In the genomic region with DNA sequence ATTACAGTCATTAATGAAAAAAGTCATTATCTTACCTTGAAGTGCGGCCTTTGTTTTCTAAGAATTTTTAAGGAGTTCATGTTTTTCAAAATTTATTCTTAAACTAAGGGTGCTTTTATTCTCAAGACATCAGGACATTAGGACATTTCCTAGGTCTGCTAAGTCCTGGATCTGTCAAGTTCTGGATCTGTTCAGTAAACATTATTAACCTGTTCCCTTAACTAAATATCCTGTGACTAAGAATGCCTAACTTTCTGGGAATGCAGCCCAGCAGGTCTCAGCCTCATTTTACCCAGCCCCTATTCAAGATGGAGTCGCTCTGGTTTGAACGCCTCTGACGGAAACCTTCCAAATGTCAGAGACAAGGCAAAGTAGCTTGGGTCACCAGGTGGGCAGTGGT, we compare ENCODE assay signal across 1 cellular context.
TF ChIP-seq lines count a peak whose summit lies in the region.

No MANE protein-coding gene starts in this region.

TF ChIP-seq in GM23338, 12 proteins besides CTCF, POLR2A, EP300 and RAD21 (continued from another document):
- no peak for TF ChIP-seq ZNF114 (CRISPR knock-in tag; IDR thresholded peaks at IDR 0.05)
- no peak for TF ChIP-seq JUNB (IDR thresholded peaks at IDR 0.05; ENCODE audit: unreplicated experiment)
- TF ChIP-seq, protein P1, sequence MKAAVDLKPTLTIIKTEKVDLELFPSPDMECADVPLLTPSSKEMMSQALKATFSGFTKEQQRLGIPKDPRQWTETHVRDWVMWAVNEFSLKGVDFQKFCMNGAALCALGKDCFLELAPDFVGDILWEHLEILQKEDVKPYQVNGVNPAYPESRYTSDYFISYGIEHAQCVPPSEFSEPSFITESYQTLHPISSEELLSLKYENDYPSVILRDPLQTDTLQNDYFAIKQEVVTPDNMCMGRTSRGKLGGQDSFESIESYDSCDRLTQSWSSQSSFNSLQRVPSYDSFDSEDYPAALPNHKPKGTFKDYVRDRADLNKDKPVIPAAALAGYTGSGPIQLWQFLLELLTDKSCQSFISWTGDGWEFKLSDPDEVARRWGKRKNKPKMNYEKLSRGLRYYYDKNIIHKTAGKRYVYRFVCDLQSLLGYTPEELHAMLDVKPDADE (IDR thresholded peaks at IDR 0.05) = no peak
- TF ChIP-seq, protein P2, sequence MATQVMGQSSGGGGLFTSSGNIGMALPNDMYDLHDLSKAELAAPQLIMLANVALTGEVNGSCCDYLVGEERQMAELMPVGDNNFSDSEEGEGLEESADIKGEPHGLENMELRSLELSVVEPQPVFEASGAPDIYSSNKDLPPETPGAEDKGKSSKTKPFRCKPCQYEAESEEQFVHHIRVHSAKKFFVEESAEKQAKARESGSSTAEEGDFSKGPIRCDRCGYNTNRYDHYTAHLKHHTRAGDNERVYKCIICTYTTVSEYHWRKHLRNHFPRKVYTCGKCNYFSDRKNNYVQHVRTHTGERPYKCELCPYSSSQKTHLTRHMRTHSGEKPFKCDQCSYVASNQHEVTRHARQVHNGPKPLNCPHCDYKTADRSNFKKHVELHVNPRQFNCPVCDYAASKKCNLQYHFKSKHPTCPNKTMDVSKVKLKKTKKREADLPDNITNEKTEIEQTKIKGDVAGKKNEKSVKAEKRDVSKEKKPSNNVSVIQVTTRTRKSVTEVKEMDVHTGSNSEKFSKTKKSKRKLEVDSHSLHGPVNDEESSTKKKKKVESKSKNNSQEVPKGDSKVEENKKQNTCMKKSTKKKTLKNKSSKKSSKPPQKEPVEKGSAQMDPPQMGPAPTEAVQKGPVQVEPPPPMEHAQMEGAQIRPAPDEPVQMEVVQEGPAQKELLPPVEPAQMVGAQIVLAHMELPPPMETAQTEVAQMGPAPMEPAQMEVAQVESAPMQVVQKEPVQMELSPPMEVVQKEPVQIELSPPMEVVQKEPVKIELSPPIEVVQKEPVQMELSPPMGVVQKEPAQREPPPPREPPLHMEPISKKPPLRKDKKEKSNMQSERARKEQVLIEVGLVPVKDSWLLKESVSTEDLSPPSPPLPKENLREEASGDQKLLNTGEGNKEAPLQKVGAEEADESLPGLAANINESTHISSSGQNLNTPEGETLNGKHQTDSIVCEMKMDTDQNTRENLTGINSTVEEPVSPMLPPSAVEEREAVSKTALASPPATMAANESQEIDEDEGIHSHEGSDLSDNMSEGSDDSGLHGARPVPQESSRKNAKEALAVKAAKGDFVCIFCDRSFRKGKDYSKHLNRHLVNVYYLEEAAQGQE (IDR thresholded peaks at IDR 0.05; ENCODE audit: unreplicated experiment) = no peak
- no peak for TF ChIP-seq CREB1 (CRISPR knock-in tag; IDR thresholded peaks at IDR 0.05; ENCODE audit: low read depth)
- TF ChIP-seq, protein P3, sequence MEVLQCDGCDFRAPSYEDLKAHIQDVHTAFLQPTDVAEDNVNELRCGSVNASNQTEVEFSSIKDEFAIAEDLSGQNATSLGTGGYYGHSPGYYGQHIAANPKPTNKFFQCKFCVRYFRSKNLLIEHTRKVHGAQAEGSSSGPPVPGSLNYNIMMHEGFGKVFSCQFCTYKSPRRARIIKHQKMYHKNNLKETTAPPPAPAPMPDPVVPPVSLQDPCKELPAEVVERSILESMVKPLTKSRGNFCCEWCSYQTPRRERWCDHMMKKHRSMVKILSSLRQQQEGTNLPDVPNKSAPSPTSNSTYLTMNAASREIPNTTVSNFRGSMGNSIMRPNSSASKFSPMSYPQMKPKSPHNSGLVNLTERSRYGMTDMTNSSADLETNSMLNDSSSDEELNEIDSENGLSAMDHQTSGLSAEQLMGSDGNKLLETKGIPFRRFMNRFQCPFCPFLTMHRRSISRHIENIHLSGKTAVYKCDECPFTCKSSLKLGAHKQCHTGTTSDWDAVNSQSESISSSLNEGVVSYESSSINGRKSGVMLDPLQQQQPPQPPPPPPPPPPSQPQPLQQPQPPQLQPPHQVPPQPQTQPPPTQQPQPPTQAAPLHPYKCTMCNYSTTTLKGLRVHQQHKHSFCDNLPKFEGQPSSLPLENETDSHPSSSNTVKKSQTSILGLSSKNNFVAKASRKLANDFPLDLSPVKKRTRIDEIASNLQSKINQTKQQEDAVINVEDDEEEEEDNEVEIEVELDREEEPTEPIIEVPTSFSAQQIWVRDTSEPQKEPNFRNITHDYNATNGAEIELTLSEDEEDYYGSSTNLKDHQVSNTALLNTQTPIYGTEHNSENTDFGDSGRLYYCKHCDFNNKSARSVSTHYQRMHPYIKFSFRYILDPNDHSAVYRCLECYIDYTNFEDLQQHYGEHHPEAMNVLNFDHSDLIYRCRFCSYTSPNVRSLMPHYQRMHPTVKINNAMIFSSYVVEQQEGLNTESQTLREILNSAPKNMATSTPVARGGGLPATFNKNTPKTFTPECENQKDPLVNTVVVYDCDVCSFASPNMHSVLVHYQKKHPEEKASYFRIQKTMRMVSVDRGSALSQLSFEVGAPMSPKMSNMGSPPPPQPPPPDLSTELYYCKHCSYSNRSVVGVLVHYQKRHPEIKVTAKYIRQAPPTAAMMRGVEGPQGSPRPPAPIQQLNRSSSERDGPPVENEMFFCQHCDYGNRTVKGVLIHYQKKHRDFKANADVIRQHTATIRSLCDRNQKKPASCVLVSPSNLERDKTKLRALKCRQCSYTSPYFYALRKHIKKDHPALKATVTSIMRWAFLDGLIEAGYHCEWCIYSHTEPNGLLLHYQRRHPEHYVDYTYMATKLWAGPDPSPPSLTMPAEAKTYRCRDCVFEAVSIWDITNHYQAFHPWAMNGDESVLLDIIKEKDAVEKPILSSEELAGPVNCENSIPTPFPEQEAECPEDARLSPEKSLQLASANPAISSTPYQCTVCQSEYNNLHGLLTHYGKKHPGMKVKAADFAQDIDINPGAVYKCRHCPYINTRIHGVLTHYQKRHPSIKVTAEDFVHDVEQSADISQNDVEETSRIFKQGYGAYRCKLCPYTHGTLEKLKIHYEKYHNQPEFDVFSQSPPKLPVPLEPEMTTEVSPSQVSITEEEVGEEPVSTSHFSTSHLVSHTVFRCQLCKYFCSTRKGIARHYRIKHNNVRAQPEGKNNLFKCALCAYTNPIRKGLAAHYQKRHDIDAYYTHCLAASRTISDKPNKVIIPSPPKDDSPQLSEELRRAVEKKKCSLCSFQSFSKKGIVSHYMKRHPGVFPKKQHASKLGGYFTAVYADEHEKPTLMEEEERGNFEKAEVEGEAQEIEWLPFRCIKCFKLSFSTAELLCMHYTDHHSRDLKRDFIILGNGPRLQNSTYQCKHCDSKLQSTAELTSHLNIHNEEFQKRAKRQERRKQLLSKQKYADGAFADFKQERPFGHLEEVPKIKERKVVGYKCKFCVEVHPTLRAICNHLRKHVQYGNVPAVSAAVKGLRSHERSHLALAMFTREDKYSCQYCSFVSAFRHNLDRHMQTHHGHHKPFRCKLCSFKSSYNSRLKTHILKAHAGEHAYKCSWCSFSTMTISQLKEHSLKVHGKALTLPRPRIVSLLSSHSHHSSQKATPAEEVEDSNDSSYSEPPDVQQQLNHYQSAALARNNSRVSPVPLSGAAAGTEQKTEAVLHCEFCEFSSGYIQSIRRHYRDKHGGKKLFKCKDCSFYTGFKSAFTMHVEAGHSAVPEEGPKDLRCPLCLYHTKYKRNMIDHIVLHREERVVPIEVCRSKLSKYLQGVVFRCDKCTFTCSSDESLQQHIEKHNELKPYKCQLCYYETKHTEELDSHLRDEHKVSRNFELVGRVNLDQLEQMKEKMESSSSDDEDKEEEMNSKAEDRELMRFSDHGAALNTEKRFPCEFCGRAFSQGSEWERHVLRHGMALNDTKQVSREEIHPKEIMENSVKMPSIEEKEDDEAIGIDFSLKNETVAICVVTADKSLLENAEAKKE (CRISPR knock-in tag; IDR thresholded peaks at IDR 0.05) = no peak
- no peak for TF ChIP-seq EZH2phosphoT487 (IDR thresholded peaks at IDR 0.05; ENCODE audit: unreplicated experiment)
- TF ChIP-seq ZNF331 (CRISPR knock-in tag; IDR thresholded peaks at IDR 0.05; ENCODE audit: low read depth) = no peak
- TF ChIP-seq POLR2AphosphoS5 (IDR thresholded peaks at IDR 0.05; ENCODE audit: low read depth) = no peak
